Comparison of ENCODE assay signal across 8 cellular contexts in genomic region chr10:30784521-30784895, GRCh38.
DNase-seq lines count a peak whose midpoint lies in the region; ATAC-seq and TF ChIP-seq lines count a peak whose summit lies in the region.

No MANE protein-coding gene starts in this region.

- no peaks in the 10 kb centered on the region for H3K79me2 ChIP-seq in Loucy (ENCODE audit: insufficient read depth, low read length)

- no peaks in the 10 kb centered on the region for H3K36me3 ChIP-seq in Loucy (ENCODE audit: insufficient read depth, low read length)
- H3K36me3 ChIP-seq in thymus (ENCODE audit: control insufficient read depth, insufficient read depth) = no peaks in the 10 kb centered on the region

- no peak for TF ChIP-seq POLR2A in lower leg skin (IDR thresholded peaks at IDR 0.05)

- H3K27me3 Mint-ChIP-seq in central memory CD8-positive, alpha-beta T cell = no peaks in the 10 kb centered on the region

- intact Hi-C loops in lower leg skin (cut with DNase I; ENCODE audit: low total_unique reads) = loop anchor here (10.0 kb wide), 1 partner anchor 1020 kb away; no protein-coding TSS in a partner anchor

- peak overlapping the region; percentile 57 for H3K4me2 ChIP-seq in Loucy (ENCODE audit: low read depth, low read length, poor library complexity, severe bottlenecking)

- peak; percentile 32 to 37 for DNase-seq in AML-193 (lab: John Stamatoyannopoulos, UW)
- DNase-seq in central memory CD8-positive, alpha-beta T cell (ENCODE audit: low spot score in 2 of 2) = no peak
- no peak for DNase-seq in lower leg skin (ENCODE audit: low spot score in 2 of 2)
- DNase-seq in NCI-H446 (lab: John Stamatoyannopoulos, UW) = no peak
- DNase-seq in cerebellum (ENCODE audit: low spot score) = no peak
- DNase-seq in Ammon's horn (ENCODE audit: low spot score) = no peak

- H3K4me1 ChIP-seq in Loucy (ENCODE audit: insufficient read depth, low read length, poor library complexity, severe bottlenecking) (peaks cover 16% of the 10 kb centered on the region), thymus (ENCODE audit: control insufficient read depth, insufficient read depth, low read length) (peaks cover 4% of the 10 kb centered on the region)

- H3K27me3 ChIP-seq in Loucy (ENCODE audit: insufficient read depth, low read length, poor library complexity, severe bottlenecking) (no peaks in the 10 kb centered on the region), thymus (ENCODE audit: control insufficient read depth, insufficient read depth) (no peaks in the 10 kb centered on the region)

- peak; percentile 34 for ATAC-seq in central memory CD8-positive, alpha-beta T cell (replicated peaks; ENCODE audit: extremely low read depth, poor library complexity, severe bottlenecking)

- peak overlapping the region; percentile 81 for H2AFZ ChIP-seq in Loucy (ENCODE audit: low read length)

- H3K9me2 ChIP-seq in Loucy (replicated peaks; ENCODE audit: low read depth, low read length) = no peaks in the 10 kb centered on the region

- peaks cover 4% of the 10 kb centered on the region for H3K36me3 Mint-ChIP-seq in central memory CD8-positive, alpha-beta T cell (ENCODE audit: insufficient read depth)

- no peak for TF ChIP-seq CTCF in Loucy (conservative IDR thresholded peaks at IDR 0.05; ENCODE audit: low read length)
- TF ChIP-seq CTCF in lower leg skin (IDR thresholded peaks at IDR 0.05) = no peak

- H3K4me3 Mint-ChIP-seq in central memory CD8-positive, alpha-beta T cell = peak overlapping the region; percentile 74

- H3F3A ChIP-seq in Loucy (ENCODE audit: low read depth) = no peaks in the 10 kb centered on the region

- H3K27ac Mint-ChIP-seq in central memory CD8-positive, alpha-beta T cell (ENCODE audit: low read depth) = peak overlapping the region; percentile 2

- H3K4me3 ChIP-seq in Loucy (ENCODE audit: low read length, poor library complexity, severe bottlenecking) (peak overlapping the region; percentile 66), lower leg skin (ENCODE audit: low read depth, poor library complexity, severe bottlenecking) (peak overlapping the region; percentile 47), thymus (ENCODE audit: low read length) (peak overlapping the region; percentile 80)

- H4K20me1 ChIP-seq in Loucy (ENCODE audit: insufficient read depth, low read length, poor library complexity, severe bottlenecking) = no peaks in the 10 kb centered on the region

- H3K4me1 Mint-ChIP-seq in central memory CD8-positive, alpha-beta T cell = peaks cover 14% of the 10 kb centered on the region

- no peaks in the 10 kb centered on the region for H3K9me3 ChIP-seq in Loucy (ENCODE audit: insufficient read depth, low read depth, low read length)
- no peaks in the 10 kb centered on the region for H3K9me3 ChIP-seq in thymus (ENCODE audit: control insufficient read depth)

- 0 to 3% methylated on average over 5 of the region's 5 CpGs for WGBS in lower leg skin, 2 donors
- WGBS in thymus = under 1% methylated on average over 5 of the region's 5 CpGs

- no peaks in the 10 kb centered on the region for H3K9me3 Mint-ChIP-seq in central memory CD8-positive, alpha-beta T cell

- peak overlapping the region; percentile 82 for H3K27ac ChIP-seq in thymus (ENCODE audit: low read depth)

- H3K9ac ChIP-seq in Loucy (ENCODE audit: low read depth, low read length, poor library complexity, severe bottlenecking) = no peak overlapping the region

Comparison
In these comparisons a context has a peak if more than half of its experiments do, and no peak if none do; other contexts are left out.
1. DNase-seq: peak in AML-193 (2 of 2); none in central memory CD8-positive, alpha-beta T cell (0 of 2), lower leg skin (0 of 2), NCI-H446 (0 of 2), cerebellum (single experiment) and Ammon's horn (single experiment).
2. Peak in every context shown above with its lines, with median percentiles within 50 percentile points of each other: H3K4me3 ChIP-seq.